In genomic region chr6:114277220-114277619, GRCh38 we compare ENCODE assay signal across 9 cellular contexts.
"Had no signal": no experiment of that assay in that cellular context is flagged by ENCODE, and none has a peak within 500 bp of the region (broad histone marks: within the 10 kb centered on the region; RNA-seq: fewer than 3 reads in every experiment).

No MANE protein-coding gene starts in this region.

- H3K4me1 Mint-ChIP-seq: IgD-negative memory B cell had no signal

- H2AFZ ChIP-seq: GM23248 had no signal

- H3K27me3 Mint-ChIP-seq: IgD-negative memory B cell had no signal

- H3K9me3 Mint-ChIP-seq: H9, HFFc6, IgD-negative memory B cell had no signal

- FAIRE-seq: H54, HTR-8/SVneo had no signal

- H3K36me3 Mint-ChIP-seq: IgD-negative memory B cell had no signal

- H3K4me3 Mint-ChIP-seq: H9, HFFc6, IgD-negative memory B cell had no signal

- H3K4me3 ChIP-seq: GM23248 had no signal

- H3K9ac ChIP-seq: GM23248 had no signal

- H3K27ac ChIP-seq: GM23248, HL-60 had no signal

- DNase-seq: GM23248, H9, HCEC 1CT, HFFc6, KG1 had no signal

- H3K27ac Mint-ChIP-seq: HFFc6, IgD-negative memory B cell had no signal
